Comparison of ENCODE assay signal across 24 cellular contexts in genomic region chr3:17670749-17671148, GRCh38.
"Had no signal": no experiment of that assay in that cellular context is flagged by ENCODE, and none has a peak within 500 bp of the region (broad histone marks: within the 10 kb centered on the region; RNA-seq: fewer than 3 reads in every experiment).

No MANE protein-coding gene starts in this region.

- H3K9me3 ChIP-seq: adrenal gland, breast epithelium had no signal

- H3K9me3 Mint-ChIP-seq: T-helper 2 cell treated with Interferon-gamma antibody and Interleukin-4, amounts not matched to agents 5 μg/mL and 100 μg/mL, for 36 hours had no signal

- H3K27ac Mint-ChIP-seq: activated CD8-positive, alpha-beta T cell treated with anti-CD3 and anti-CD28 coated beads, Interleukin-2, amount 10 ng/mL, durations not matched to agents 7 days and 5 days; activated naive CD8-positive, alpha-beta T cell treated with anti-CD3 and anti-CD28 coated beads, Interleukin-2, amount 10 ng/mL, durations not matched to agents 7 days and 5 days; T-helper 2 cell treated with Interferon-gamma antibody and Interleukin-4, amounts not matched to agents 5 μg/mL and 100 μg/mL, for 36 hours had no signal

- H3K4me1 ChIP-seq: breast epithelium had no signal

- H3K4me2 ChIP-seq: KMS-11 had no signal

- H3K4me3 ChIP-seq: adrenal gland, breast epithelium had no signal

- ATAC-seq: activated CD8-positive, alpha-beta T cell treated with anti-CD3 and anti-CD28 coated beads, Interleukin-2, amount 10 ng/mL, durations not matched to agents 7 days and 5 days had no signal

- H3K27me3 Mint-ChIP-seq: activated naive CD8-positive, alpha-beta T cell treated with anti-CD3 and anti-CD28 coated beads, Interleukin-2, amount 10 ng/mL, durations not matched to agents 7 days and 5 days had no signal

- H3K36me3 ChIP-seq: adrenal gland, breast epithelium had no signal

- H3K9ac ChIP-seq: KMS-11 had no signal

- H3K27ac ChIP-seq: adrenal gland, breast epithelium, KMS-11 had no signal

- FAIRE-seq: RCC 7860 had no signal

- H3K4me3 Mint-ChIP-seq: activated CD8-positive, alpha-beta T cell treated with anti-CD3 and anti-CD28 coated beads, Interleukin-2, amount 10 ng/mL, durations not matched to agents 7 days and 5 days; activated naive CD8-positive, alpha-beta T cell treated with anti-CD3 and anti-CD28 coated beads, Interleukin-2, amount 10 ng/mL, durations not matched to agents 7 days and 5 days; T-helper 2 cell treated with Interferon-gamma antibody and Interleukin-4, amounts not matched to agents 5 μg/mL and 100 μg/mL, for 36 hours had no signal

- DNase-seq: activated CD4-positive, alpha-beta T cell treated with anti-CD3 and anti-CD28 coated beads for 48 hours; activated CD4-positive, alpha-beta T cell treated with anti-CD3 and anti-CD28 coated beads, Interleukin-2, amount 50 U/mL, for 4 hours; activated CD4-positive, CD25-positive, alpha-beta regulatory T cell treated with anti-CD3 and anti-CD28 coated beads, Interleukin-2, amount 50 U/mL, for 72 hours; activated CD8-positive, alpha-beta memory T cell treated with anti-CD3 and anti-CD28 coated beads, Interleukin-2, amount 50 U/mL, for 48 hours; activated CD8-positive, alpha-beta T cell treated with anti-CD3 and anti-CD28 coated beads, Interleukin-2, amount 10 ng/mL, durations not matched to agents 7 days and 5 days; activated naive CD4-positive, alpha-beta T cell treated with anti-CD3 and anti-CD28 coated beads, Interleukin-2, amount 50 U/mL, for 16 hours; activated naive CD8-positive, alpha-beta T cell treated with anti-CD3 and anti-CD28 coated beads, Interleukin-2, amount 10 ng/mL, durations not matched to agents 7 days and 5 days; activated T-cell treated with anti-CD3 and anti-CD28 coated beads, Interleukin-2, amount 50 U/mL, for 1 hour; adrenal gland; anterior cingulate cortex; caudate nucleus; NCI-H1092; NCI-H1930; NCI-H2171 treated with DMSO at 0.1 percent for 48 hours; NCI-H226; NCI-H526; NCI-H82; NK-92 treated with Interleukin-12 subunit alpha and Interleukin-12 subunit beta, amount 100 ng/mL, for 24 hours; OCI-M1; SHP77 treated with DMSO at 0.1 percent for 48 hours had no signal

- H3K27me3 ChIP-seq: adrenal gland, breast epithelium had no signal
